In the genomic region with DNA sequence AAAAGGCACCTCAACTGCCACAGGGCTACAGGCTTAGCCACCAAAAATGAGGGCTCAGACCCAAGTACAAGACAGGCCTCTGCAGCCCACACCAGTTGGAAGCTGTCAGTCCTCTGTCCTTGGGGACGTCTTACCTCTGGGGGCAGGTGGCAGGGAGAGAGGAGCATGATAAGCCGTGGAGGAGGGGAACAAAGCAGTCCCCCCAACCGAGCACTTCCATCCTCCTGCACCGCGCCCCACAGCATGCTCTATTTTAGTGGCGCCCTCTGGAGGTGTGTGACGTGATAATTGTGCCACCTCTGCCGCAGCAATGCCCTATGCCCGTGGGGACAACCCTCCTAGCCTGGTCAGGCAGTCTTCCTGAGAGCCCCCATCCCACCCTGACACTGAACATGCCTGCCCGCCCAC, we compare ENCODE assay signal across 10 cellular contexts. TPM values are rescaled to one million over a fixed set of nuclear protein-coding genes. Genes with fewer than 3 reads are reported as not detected.
A peak's percentile ranks its signal among the peaks of the same experiment; 100 is the strongest.
DNase-seq lines count a peak whose midpoint lies in the region; ATAC-seq and TF ChIP-seq lines count a peak whose summit lies in the region.
"Had no signal": no experiment of that assay in that cellular context is flagged by ENCODE, and none has a peak within 500 bp of the region (broad histone marks: within the 10 kb centered on the region; RNA-seq: fewer than 3 reads in every experiment).

No MANE protein-coding gene starts in this region.

- H3K9me3 ChIP-seq in WERI-Rb-1 (ENCODE audit: severe bottlenecking) (no peaks in the 10 kb centered on the region), Peyer's patch (no peaks in the 10 kb centered on the region)
- H3K9me3 ChIP-seq: body of pancreas, neutrophil had no signal

- H3K4me1 ChIP-seq in Peyer's patch = peaks cover 0 to 6% (median 0%) of the 10 kb centered on the region in 4 donors
- H3K4me1 ChIP-seq: body of pancreas had no signal

- DNase-seq in stimulated activated naive CD4-positive, alpha-beta T cell treated with Interleukin-2 at 50 U/mL for 16 hours (lab: John Stamatoyannopoulos, UW) = peak; percentile 15
- no peak for DNase-seq in stimulated activated naive CD4-positive, alpha-beta T cell (lab: John Stamatoyannopoulos, UW)
- peak; percentile 73 for DNase-seq in WERI-Rb-1
- peak; percentile 71 for DNase-seq in iPS-NIHi7 (ENCODE audit: extremely low spot score)
- no peak for DNase-seq in ureter (ENCODE audit: low spot score)
- DNase-seq in Peyer's patch = no peak

- peak overlapping the region; percentile 49 for H3K27ac ChIP-seq in WERI-Rb-1
- H3K27ac ChIP-seq in Peyer's patch = no peak overlapping the region
- H3K27ac ChIP-seq: body of pancreas, neutrophil had no signal

- H3K36me3 ChIP-seq in WERI-Rb-1 = peaks cover 92% of the 10 kb centered on the region
- peaks cover 0 to 67% (median 0%) of the 10 kb centered on the region in 3 donors for H3K36me3 ChIP-seq in Peyer's patch

- TF ChIP-seq CTCF in WERI-Rb-1 (IDR thresholded peaks at IDR 0.05; ENCODE audit: low read depth, low read length) = peak; percentile 71
- peak in 2 of 6 experiments; percentile 12 to 13 for TF ChIP-seq CTCF in Peyer's patch (IDR thresholded peaks at IDR 0.05)

- no peak overlapping the region for H3K4me3 ChIP-seq in WERI-Rb-1 (ENCODE audit: low read depth, low read length)
- no peak overlapping the region for H3K4me3 ChIP-seq in Peyer's patch
- H3K4me3 ChIP-seq: body of pancreas had no signal

- no peaks in the 10 kb centered on the region for H3K27me3 ChIP-seq in WERI-Rb-1 (ENCODE audit: insufficient read depth, low read depth, severe bottlenecking)
- no peaks in the 10 kb centered on the region for H3K27me3 ChIP-seq in Peyer's patch
- H3K27me3 ChIP-seq: body of pancreas, neutrophil had no signal

- ATAC-seq in HG02981 (IDR thresholded peaks at IDR 0.05; ENCODE audit: unreplicated experiment) (no peak), GM21423 (IDR thresholded peaks at IDR 0.05; ENCODE audit: unreplicated experiment) (no peak)
- ATAC-seq: body of pancreas had no signal

- TF ChIP-seq POLR2A in Peyer's patch (IDR thresholded peaks at IDR 0.05) = no peak

RNA-seq across cellular contexts. Expression of a gene that starts 13.6 kb away (rescaled TPM):
- 76.2 TPM for total RNA-seq in ureter
- 10 to 100 TPM in 3 of 4 donors, 1 to 10 TPM in 1; 8.3 to 48.9 (median 33.8) TPM for total RNA-seq in Peyer's patch

RNA-seq across cellular contexts. Expression of a gene that starts 17.7 kb away (rescaled TPM):
- total RNA-seq in ureter (62.5 TPM), Peyer's patch (10 to 100 TPM; 10.7 to 28.4 (median 26.1) TPM)

RNA-seq across cellular contexts. Expression of a gene that starts 39.3 kb away (rescaled TPM):
- 36.3 TPM for total RNA-seq in ureter
- 10 to 100 TPM; 42.4 to 71.0 (median 48.4) TPM for total RNA-seq in Peyer's patch

RNA-seq across cellular contexts. Expression of a gene that starts 57.6 kb away (rescaled TPM):
- total RNA-seq in ureter (1.3 TPM), Peyer's patch (1 to 10 TPM in 3 of 4 donors, under 1 TPM in 1; 0.53 to 5.8 (median 1.6) TPM)

Comparison
In these comparisons a context has a peak if more than half of its experiments do, and no peak if none do; other contexts are left out.
1. DNase-seq: peak in stimulated activated naive CD4-positive, alpha-beta T cell treated with Interleukin-2 at 50 U/mL for 16 hours (single experiment), WERI-Rb-1 (single experiment) and iPS-NIHi7 (single experiment); none in stimulated activated naive CD4-positive, alpha-beta T cell (0 of 6), ureter (single experiment) and Peyer's patch (0 of 3).